In the genomic region with DNA sequence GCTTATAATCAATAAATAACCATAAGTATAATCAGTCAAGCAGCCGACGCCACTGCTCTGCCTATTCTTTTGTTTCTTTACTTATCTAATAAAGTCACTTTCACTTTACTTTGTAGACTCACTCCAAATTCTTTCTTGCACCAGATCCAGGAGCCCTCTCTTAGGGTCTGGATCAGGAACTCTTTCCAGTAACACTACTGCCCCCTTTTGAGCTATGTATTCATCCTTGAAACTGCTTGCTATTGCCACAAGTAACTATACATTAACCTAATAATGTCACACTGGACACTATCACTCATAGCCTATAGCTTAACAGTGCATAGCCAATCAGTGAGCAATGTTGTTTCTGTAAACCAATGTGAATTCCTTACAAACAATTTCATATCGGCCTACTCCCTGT, we compare ENCODE assay signal across 13 cellular contexts. TPM values are rescaled to one million over a fixed set of nuclear protein-coding genes. Genes with fewer than 3 reads are reported as not detected.
DNase-seq lines count a peak whose midpoint lies in the region; ATAC-seq and TF ChIP-seq lines count a peak whose summit lies in the region.
"Had no signal": no experiment of that assay in that cellular context is flagged by ENCODE, and none has a peak within 500 bp of the region (broad histone marks: within the 10 kb centered on the region; RNA-seq: fewer than 3 reads in every experiment).

No MANE protein-coding gene starts in this region.

- H4K20me1 ChIP-seq in GM23338 (replicated peaks; ENCODE audit: insufficient read depth) (0 out of 2 replicates have a peak, but pooled peaks cover 4% of the 10 kb centered on the region), hepatocyte (ENCODE audit: insufficient read depth, poor library complexity, severe bottlenecking) (no peaks in the 10 kb centered on the region)

- no peak for TF ChIP-seq POLR2A in suprapubic skin (IDR thresholded peaks at IDR 0.05)

- H3K36me3 ChIP-seq in ACC112 (ENCODE audit: insufficient read depth, low read length) (peaks cover 3% of the 10 kb centered on the region), GM23338 (ENCODE audit: insufficient read depth) (no peaks in the 10 kb centered on the region), adipocyte (ENCODE audit: control insufficient read depth, insufficient read depth, low read length, severe bottlenecking) (peaks cover 4% of the 10 kb centered on the region), hepatocyte (replicated peaks; ENCODE audit: insufficient read depth, low read depth) (no peaks in the 10 kb centered on the region), suprapubic skin (no peaks in the 10 kb centered on the region)
- H3K36me3 ChIP-seq: MG63 had no signal

- H3K4me1 Mint-ChIP-seq in GM23338 = peaks cover 22% of the 10 kb centered on the region

- peak overlapping the region; percentile 84 for H3K27ac ChIP-seq in ACC112 (ENCODE audit: low read depth, low read length)
- no peak overlapping the region for H3K27ac ChIP-seq in GM23338 (ENCODE audit: low read depth)
- H3K27ac ChIP-seq in hepatocyte = no peak overlapping the region
- H3K27ac ChIP-seq in suprapubic skin = no peak overlapping the region

- no peaks in the 10 kb centered on the region for H3K36me3 Mint-ChIP-seq in GM23338 (ENCODE audit: low read depth)
- peaks cover 0 to 6% of the 10 kb centered on the region in 2 donors for H3K36me3 Mint-ChIP-seq in activated naive CD4-positive, alpha-beta T cell treated with anti-CD3 and anti-CD28 coated beads, Interleukin-2, amount 50 U/mL, for 72 hours

- no peak for ATAC-seq in GM23338
- ATAC-seq in activated naive CD4-positive, alpha-beta T cell treated with anti-CD3 and anti-CD28 coated beads, Interleukin-2, amount 50 U/mL, for 72 hours = no peak

- H2AFZ ChIP-seq in ACC112 (ENCODE audit: low read length, unreplicated experiment) (no peak overlapping the region), GM23338 (no peak overlapping the region), hepatocyte (no peak overlapping the region)

- no peak overlapping the region for H3K4me2 ChIP-seq in GM23338
- no peak overlapping the region for H3K4me2 ChIP-seq in hepatocyte

- H3K79me2 ChIP-seq in ACC112 (ENCODE audit: control insufficient read depth, insufficient read depth, low read length, unreplicated experiment) = peaks cover 26% of the 10 kb centered on the region
- H3K79me2 ChIP-seq in GM23338 (replicated peaks; ENCODE audit: insufficient read depth) = no peaks in the 10 kb centered on the region
- H3K79me2 ChIP-seq in hepatocyte = peaks cover 4% of the 10 kb centered on the region

- no peak overlapping the region for H3K27ac Mint-ChIP-seq in GM23338
- no peak overlapping the region for H3K27ac Mint-ChIP-seq in activated naive CD4-positive, alpha-beta T cell treated with anti-CD3 and anti-CD28 coated beads, Interleukin-2, amount 50 U/mL, for 72 hours

- peak; percentile 53 to 63 for TF ChIP-seq CTCF in GM23338 (conservative IDR thresholded peaks at IDR 0.05; ENCODE audit: low read depth in 2 of 2)
- TF ChIP-seq CTCF in hepatocyte (IDR thresholded peaks at IDR 0.05; ENCODE audit: poor library complexity) = peak; percentile 19
- no peak for TF ChIP-seq CTCF in suprapubic skin (IDR thresholded peaks at IDR 0.05)

- no peak overlapping the region for H3K4me3 Mint-ChIP-seq in GM23338

- H3K4me3 ChIP-seq in ACC112 (ENCODE audit: low read depth, low read length) (no peak overlapping the region), GM23338 (no peak overlapping the region), adipocyte (ENCODE audit: low read length) (no peak overlapping the region), hepatocyte (no peak overlapping the region), suprapubic skin (no peak overlapping the region)
- H3K4me3 ChIP-seq: MG63 had no signal

- H3K27me3 ChIP-seq in ACC112 (ENCODE audit: insufficient read depth, low read length) (no peaks in the 10 kb centered on the region), GM23338 (ENCODE audit: insufficient read depth) (peaks cover 44% of the 10 kb centered on the region), adipocyte (replicated peaks; ENCODE audit: control insufficient read depth, insufficient read depth, low read length) (no peaks in the 10 kb centered on the region), hepatocyte (peaks cover 26% of the 10 kb centered on the region), suprapubic skin (peaks cover 36% of the 10 kb centered on the region)
- H3K27me3 ChIP-seq: MG63 had no signal

- WGBS in hepatocyte (ENCODE audit: low lambda C conversion rate, missing lambda C conversion rate) = 46% methylated on average over 3 of the region's 3 CpGs
- WGBS in suprapubic skin = 57% methylated on average over 3 of the region's 3 CpGs

- peaks cover 42% of the 10 kb centered on the region for H3K27me3 Mint-ChIP-seq in GM23338 (ENCODE audit: insufficient read depth, low read depth, poor library complexity)

- peaks cover 6% of the 10 kb centered on the region; the same call in 1 of the 2 replicates for H3F3A ChIP-seq in GM23338 (replicated peaks; ENCODE audit: low read depth)

- H3K9me3 ChIP-seq in adipocyte (ENCODE audit: control insufficient read depth, low read length) (no peaks in the 10 kb centered on the region), hepatocyte (ENCODE audit: low read depth) (no peaks in the 10 kb centered on the region), suprapubic skin (no peaks in the 10 kb centered on the region)
- H3K9me3 ChIP-seq: MG63 had no signal

- no peaks in the 10 kb centered on the region for H3K9me3 Mint-ChIP-seq in GM23338
- H3K9me3 Mint-ChIP-seq in activated naive CD4-positive, alpha-beta T cell treated with anti-CD3 and anti-CD28 coated beads, Interleukin-2, amount 50 U/mL, for 72 hours = peaks cover 4 to 7% of the 10 kb centered on the region in 2 donors

- TF ChIP-seq EP300 in suprapubic skin (IDR thresholded peaks at IDR 0.05) = no peak

- H3K9ac ChIP-seq in adipocyte (ENCODE audit: low read length) = no peak overlapping the region

- peaks cover 70% of the 10 kb centered on the region for H3K4me1 ChIP-seq in ACC112 (ENCODE audit: control insufficient read depth, insufficient read depth, low read length, unreplicated experiment)
- peaks cover 16% of the 10 kb centered on the region for H3K4me1 ChIP-seq in GM23338 (ENCODE audit: insufficient read depth)
- peaks cover 44% of the 10 kb centered on the region for H3K4me1 ChIP-seq in adipocyte (ENCODE audit: control insufficient read depth, insufficient read depth, low read length)
- H3K4me1 ChIP-seq in hepatocyte (ENCODE audit: insufficient read depth) = peaks cover 10% of the 10 kb centered on the region
- H3K4me1 ChIP-seq in suprapubic skin = peaks cover 26% of the 10 kb centered on the region

- peak; percentile 64 for DNase-seq in GM23338 (ENCODE audit: low spot score)
- peak; percentile 33 for DNase-seq in adipocyte (ENCODE audit: low read depth)
- no peak for DNase-seq in hepatocyte (ENCODE audit: low spot score)
- DNase-seq in suprapubic skin (ENCODE audit: low spot score in 2 of 2) = no peak
- DNase-seq in HuH-7 (ENCODE audit: low spot score) = no peak
- no peak for DNase-seq in activated naive CD4-positive, alpha-beta T cell treated with anti-CD3 and anti-CD28 coated beads, Interleukin-2, amount 50 U/mL, for 72 hours (ENCODE audit: low spot score in 2 of 2)
- DNase-seq in LoVo (ENCODE audit: low spot score) = no peak
- DNase-seq: activated CD4-positive, alpha-beta T cell treated with anti-CD3 and anti-CD28 coated beads, Interleukin-2, amount 50 U/mL, for 1 hour; activated gamma-delta T cell treated with Interleukin-2 at 50 U/mL for 16 hours; MG63; NCI-H526 treated with DMSO at 0.1 percent for 48 hours; stimulated activated CD8-positive, alpha-beta memory T cell treated with anti-CD3 and anti-CD28 coated beads, Interleukin-4, amount 100 ng/mL, for 48 hours had no signal

- H3K9me2 ChIP-seq in GM23338 (ENCODE audit: insufficient read depth) = no peaks in the 10 kb centered on the region
- H3K9me2 ChIP-seq in hepatocyte (replicated peaks; ENCODE audit: insufficient read depth) = no peaks in the 10 kb centered on the region

TF ChIP-seq in GM23338, 12 proteins besides CTCF, POLR2A, EP300 and RAD21 (continues in another document):
- TF ChIP-seq, protein P1, sequence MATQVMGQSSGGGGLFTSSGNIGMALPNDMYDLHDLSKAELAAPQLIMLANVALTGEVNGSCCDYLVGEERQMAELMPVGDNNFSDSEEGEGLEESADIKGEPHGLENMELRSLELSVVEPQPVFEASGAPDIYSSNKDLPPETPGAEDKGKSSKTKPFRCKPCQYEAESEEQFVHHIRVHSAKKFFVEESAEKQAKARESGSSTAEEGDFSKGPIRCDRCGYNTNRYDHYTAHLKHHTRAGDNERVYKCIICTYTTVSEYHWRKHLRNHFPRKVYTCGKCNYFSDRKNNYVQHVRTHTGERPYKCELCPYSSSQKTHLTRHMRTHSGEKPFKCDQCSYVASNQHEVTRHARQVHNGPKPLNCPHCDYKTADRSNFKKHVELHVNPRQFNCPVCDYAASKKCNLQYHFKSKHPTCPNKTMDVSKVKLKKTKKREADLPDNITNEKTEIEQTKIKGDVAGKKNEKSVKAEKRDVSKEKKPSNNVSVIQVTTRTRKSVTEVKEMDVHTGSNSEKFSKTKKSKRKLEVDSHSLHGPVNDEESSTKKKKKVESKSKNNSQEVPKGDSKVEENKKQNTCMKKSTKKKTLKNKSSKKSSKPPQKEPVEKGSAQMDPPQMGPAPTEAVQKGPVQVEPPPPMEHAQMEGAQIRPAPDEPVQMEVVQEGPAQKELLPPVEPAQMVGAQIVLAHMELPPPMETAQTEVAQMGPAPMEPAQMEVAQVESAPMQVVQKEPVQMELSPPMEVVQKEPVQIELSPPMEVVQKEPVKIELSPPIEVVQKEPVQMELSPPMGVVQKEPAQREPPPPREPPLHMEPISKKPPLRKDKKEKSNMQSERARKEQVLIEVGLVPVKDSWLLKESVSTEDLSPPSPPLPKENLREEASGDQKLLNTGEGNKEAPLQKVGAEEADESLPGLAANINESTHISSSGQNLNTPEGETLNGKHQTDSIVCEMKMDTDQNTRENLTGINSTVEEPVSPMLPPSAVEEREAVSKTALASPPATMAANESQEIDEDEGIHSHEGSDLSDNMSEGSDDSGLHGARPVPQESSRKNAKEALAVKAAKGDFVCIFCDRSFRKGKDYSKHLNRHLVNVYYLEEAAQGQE (IDR thresholded peaks at IDR 0.05; ENCODE audit: unreplicated experiment) = no peak
- TF ChIP-seq, protein P2, sequence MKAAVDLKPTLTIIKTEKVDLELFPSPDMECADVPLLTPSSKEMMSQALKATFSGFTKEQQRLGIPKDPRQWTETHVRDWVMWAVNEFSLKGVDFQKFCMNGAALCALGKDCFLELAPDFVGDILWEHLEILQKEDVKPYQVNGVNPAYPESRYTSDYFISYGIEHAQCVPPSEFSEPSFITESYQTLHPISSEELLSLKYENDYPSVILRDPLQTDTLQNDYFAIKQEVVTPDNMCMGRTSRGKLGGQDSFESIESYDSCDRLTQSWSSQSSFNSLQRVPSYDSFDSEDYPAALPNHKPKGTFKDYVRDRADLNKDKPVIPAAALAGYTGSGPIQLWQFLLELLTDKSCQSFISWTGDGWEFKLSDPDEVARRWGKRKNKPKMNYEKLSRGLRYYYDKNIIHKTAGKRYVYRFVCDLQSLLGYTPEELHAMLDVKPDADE (IDR thresholded peaks at IDR 0.05) = no peak

RNA-seq across cellular contexts. Expression of gene NID2, which starts 2.8 kb away (rescaled TPM):
- total RNA-seq in GM23338 (2014; rRNA removed; shearing (Covaris generic)) = 7.1 and 10.4 TPM in 2 replicates
- 2.7 and 4.3 TPM in 2 replicates for polyA plus RNA-seq in GM23338 (2016; fragmentation: Nextera tagmentation; extraction: Ambion mirVana)
- 43.1 and 52.8 TPM in 2 replicates for total RNA-seq in hepatocyte
- polyA plus RNA-seq in hepatocyte = 60.4 and 65.7 TPM in 2 replicates
- 1 to 10 TPM; 1.0 to 4.3 (median 2.6) TPM for total RNA-seq in suprapubic skin
- not detected for total RNA-seq in activated naive CD4-positive, alpha-beta T cell treated with anti-CD3 and anti-CD28 coated beads, Interleukin-2, amount 50 U/mL, for 72 hours

Comparison
In these comparisons a context has a peak if more than half of its experiments do, and no peak if none do; other contexts are left out.
1. DNase-seq: peak in GM23338 (single experiment) and adipocyte (single experiment); none in hepatocyte (single experiment), suprapubic skin (0 of 2), HuH-7 (single experiment), activated naive CD4-positive, alpha-beta T cell treated with anti-CD3 and anti-CD28 coated beads, Interleukin-2, amount 50 U/mL, for 72 hours (0 of 2) and LoVo (single experiment).
2. CTCF ChIP-seq: peak in GM23338 (2 of 2) and hepatocyte (single experiment); none in suprapubic skin (0 of 2).